1 cellular context compared by ENCODE assay signal in the genomic region with DNA sequence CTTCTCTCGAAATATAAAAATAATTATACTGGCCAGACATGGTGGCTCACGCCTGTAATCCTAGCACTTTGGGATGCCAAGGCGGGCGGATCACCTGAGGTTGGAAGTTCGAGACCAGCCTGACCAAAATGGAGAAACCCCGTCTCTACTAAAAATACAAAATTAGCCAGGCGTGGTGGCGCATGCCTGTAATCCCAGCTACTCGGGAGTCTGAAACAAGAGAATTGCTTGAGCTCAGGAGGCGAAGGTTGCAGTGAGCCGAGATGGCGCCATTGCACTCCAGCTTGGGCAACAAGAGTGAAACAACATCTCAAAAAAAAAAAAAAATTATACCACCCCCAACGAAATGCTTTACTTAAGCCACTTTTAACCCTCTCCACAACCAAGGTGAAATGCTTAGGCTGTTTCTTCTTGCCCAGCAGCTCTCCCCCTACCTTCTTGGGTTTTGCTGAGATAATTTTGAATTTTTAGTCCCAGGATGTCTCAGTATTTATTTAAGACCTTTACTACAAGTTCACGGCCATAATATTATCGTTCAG.
TF ChIP-seq lines count a peak whose summit lies in the region.

No MANE protein-coding gene starts in this region.

TF ChIP-seq in GM12878, 131 proteins besides CTCF, POLR2A, EP300 and RAD21:
- TF ChIP-seq, protein P1, sequence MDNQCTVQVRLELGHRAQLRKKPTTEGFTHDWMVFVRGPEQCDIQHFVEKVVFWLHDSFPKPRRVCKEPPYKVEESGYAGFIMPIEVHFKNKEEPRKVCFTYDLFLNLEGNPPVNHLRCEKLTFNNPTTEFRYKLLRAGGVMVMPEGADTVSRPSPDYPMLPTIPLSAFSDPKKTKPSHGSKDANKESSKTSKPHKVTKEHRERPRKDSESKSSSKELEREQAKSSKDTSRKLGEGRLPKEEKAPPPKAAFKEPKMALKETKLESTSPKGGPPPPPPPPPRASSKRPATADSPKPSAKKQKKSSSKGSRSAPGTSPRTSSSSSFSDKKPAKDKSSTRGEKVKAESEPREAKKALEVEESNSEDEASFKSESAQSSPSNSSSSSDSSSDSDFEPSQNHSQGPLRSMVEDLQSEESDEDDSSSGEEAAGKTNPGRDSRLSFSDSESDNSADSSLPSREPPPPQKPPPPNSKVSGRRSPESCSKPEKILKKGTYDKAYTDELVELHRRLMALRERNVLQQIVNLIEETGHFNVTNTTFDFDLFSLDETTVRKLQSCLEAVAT (IDR thresholded peaks at IDR 0.05) = peak; percentile 48; the same call in 1 of the 2 replicates
TF ChIP-seq in GM12878: peak in this region for 1; not testable (repeated sequence) for 130.
